In the genomic region with DNA sequence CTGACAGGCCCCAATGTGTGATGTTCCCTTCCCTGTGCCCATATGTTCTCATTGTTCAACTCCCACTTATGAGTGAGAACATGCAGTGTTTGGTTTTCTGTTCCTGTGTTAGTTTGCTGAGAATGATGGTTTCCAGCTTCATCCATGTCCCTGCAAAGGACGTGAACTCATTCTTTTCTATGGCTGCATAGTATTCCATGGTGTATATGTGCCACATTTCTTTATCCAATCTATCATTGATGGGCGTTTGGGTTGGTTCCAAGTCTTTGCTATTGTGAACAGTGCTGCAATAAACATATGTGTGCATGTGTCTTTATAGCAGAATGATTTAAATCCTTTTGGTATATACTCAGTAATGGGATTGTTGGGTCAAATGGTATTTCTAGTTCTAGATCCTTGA, we compare ENCODE assay signal across 7 cellular contexts. TPM values are rescaled to one million over a fixed set of nuclear protein-coding genes. Genes with fewer than 3 reads are reported as not detected.
"Had no signal": no experiment of that assay in that cellular context is flagged by ENCODE, and none has a peak within 500 bp of the region (broad histone marks: within the 10 kb centered on the region; RNA-seq: fewer than 3 reads in every experiment).

No MANE protein-coding gene starts in this region.

RNA-seq across cellular contexts. Expression of a gene that starts 8.8 kb away (rescaled TPM):
- total RNA-seq: OCI-LY7, SJCRH30 had no signal

RNA-seq across cellular contexts. Expression of a gene that starts 47.3 kb away (rescaled TPM):
- total RNA-seq: OCI-LY7, PC-3, Right ventricle myocardium inferior, RPMI7951, SJCRH30, SK-MEL-5 had no signal
- polyA plus RNA-seq: SK-N-SH had no signal
